Comparison of ENCODE assay signal across 7 cellular contexts in genomic region chr7:25159983-25160596, GRCh38. TPM values are rescaled to one million over a fixed set of nuclear protein-coding genes. Genes with fewer than 3 reads are reported as not detected.
DNase-seq lines count a peak whose midpoint lies in the region; ATAC-seq, FAIRE-seq and TF ChIP-seq lines count a peak whose summit lies in the region.
"Not testable (repeated sequence)": the region's sequence is repeated elsewhere in the genome, so short reads cannot be mapped to it uniquely, and the experiment has no call there.

No MANE protein-coding gene starts in this region.

- H3K4me1 ChIP-seq in ascending aorta, result not testable (repeated sequence)

- not testable (repeated sequence) for H3K9me3 ChIP-seq in ascending aorta

- H3K36me3 Mint-ChIP-seq in mesothelial cell of epicardium, result not testable (repeated sequence)

- FAIRE-seq in RCC 7860 (lab: Jason Lieb, UNC), result peak; percentile 91

- H3K27me3 ChIP-seq in ascending aorta, result not testable (repeated sequence)

- DNase-seq in DMS79 (lab: John Stamatoyannopoulos, UW) (peak; percentile 5), NCI-H1694 treated with DMSO at 0.1 percent for 48 hours (lab: John Stamatoyannopoulos, UW) (peak; percentile 44), RCC 7860 (ENCODE audit: low spot score) (peak; percentile 37), fibroblast of the conjunctiva (ENCODE audit: low read depth) (peak; percentile 27)
- not testable (repeated sequence) for DNase-seq in ascending aorta (ENCODE audit: low spot score in 2 of 2); mesothelial cell of epicardium (ENCODE audit: low spot score in 2 of 2, unreplicated experiment in 2 of 2)

- H3K4me1 Mint-ChIP-seq in mesothelial cell of epicardium, result not testable (repeated sequence)

- H3K4me3 Mint-ChIP-seq in mesothelial cell of epicardium, result not testable (repeated sequence)

- not testable (repeated sequence) for H3K27ac ChIP-seq in ascending aorta

- peak; percentile 45 for ATAC-seq in HG02623 (IDR thresholded peaks at IDR 0.05; ENCODE audit: unreplicated experiment)

- TF ChIP-seq CTCF in ascending aorta (IDR thresholded peaks at IDR 0.05) (peak in 2 of 3 experiments; percentile 44 to 56), mesothelial cell of epicardium (IDR thresholded peaks at IDR 0.05; ENCODE audit: unreplicated experiment) (peak; percentile 90)

- H3K27ac Mint-ChIP-seq in mesothelial cell of epicardium, result not testable (repeated sequence)

- not testable (repeated sequence) for H3K4me3 ChIP-seq in ascending aorta

- peaks cover 0 to 19% of the 10 kb centered on the region in 2 donors for H3K36me3 ChIP-seq in ascending aorta

- H3K9me3 Mint-ChIP-seq in mesothelial cell of epicardium, result not testable (repeated sequence)

- H3K27me3 Mint-ChIP-seq in mesothelial cell of epicardium (ENCODE audit: low read depth), result not testable (repeated sequence)

- intact Hi-C loops in ascending aorta (cut with DNase I), result not testable (repeated sequence)

RNA-seq across cellular contexts. Expression of gene CYCS, which starts 35.0 kb away (rescaled TPM):
- total RNA-seq in ascending aorta, result 11.5 TPM
- 46.8 to 51.6 TPM (median 48.2 TPM) in 3 replicates for total RNA-seq in mesothelial cell of epicardium
